ENCODE assay signal across 8 cellular contexts in the genomic region with DNA sequence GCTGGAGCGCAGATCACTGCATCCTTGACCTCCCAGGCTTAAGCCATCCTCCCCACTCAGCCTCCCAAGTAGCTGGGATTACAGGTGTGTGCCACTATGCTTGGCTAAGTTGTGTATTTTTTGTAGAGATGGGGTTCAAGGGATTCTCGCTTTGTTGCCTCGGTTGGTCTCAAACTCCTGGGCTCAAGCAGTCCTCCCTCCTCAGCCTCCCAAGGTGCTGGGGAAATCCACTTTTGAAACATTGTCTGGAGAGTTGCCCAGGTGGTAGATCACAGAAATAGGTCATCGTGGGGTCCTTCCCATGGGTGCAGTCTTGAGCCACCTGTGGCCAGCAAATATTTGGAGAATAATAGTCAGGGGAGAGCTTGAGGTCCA. TPM values are rescaled to one million over a fixed set of nuclear protein-coding genes. Genes with fewer than 3 reads are reported as not detected.
A peak's percentile ranks its signal among the peaks of the same experiment; 100 is the strongest.
DNase-seq lines count a peak whose midpoint lies in the region; ATAC-seq, FAIRE-seq and TF ChIP-seq lines count a peak whose summit lies in the region.

No MANE protein-coding gene starts in this region.

- no peak overlapping the region for H2AFZ ChIP-seq in PC-9

- H3K9me2 ChIP-seq in PC-9 (ENCODE audit: insufficient read depth) = no peaks in the 10 kb centered on the region

- peak overlapping the region; percentile 92 to 100 (median 97) for H3K27ac Mint-ChIP-seq in CD4-positive, alpha-beta memory T cell
- peak overlapping the region; percentile 70 for H3K27ac Mint-ChIP-seq in endothelial cell (ENCODE audit: unreplicated experiment)
- H3K27ac Mint-ChIP-seq in progenitor cell of endocrine pancreas = peak overlapping the region; percentile 94

- ATAC-seq in GM18861 (IDR thresholded peaks at IDR 0.05; ENCODE audit: unreplicated experiment) = no peak

- peaks cover 0 to 8% (median 2%) of the 10 kb centered on the region in 8 donors for H3K9me3 Mint-ChIP-seq in CD4-positive, alpha-beta memory T cell
- H3K9me3 Mint-ChIP-seq in endothelial cell (ENCODE audit: unreplicated experiment) = no peaks in the 10 kb centered on the region
- H3K9me3 Mint-ChIP-seq in progenitor cell of endocrine pancreas (ENCODE audit: low read depth) = no peaks in the 10 kb centered on the region

- H4K20me1 ChIP-seq in PC-9 (ENCODE audit: insufficient read depth) = peaks cover 59% of the 10 kb centered on the region

- TF ChIP-seq CTCF in PC-9 (conservative IDR thresholded peaks at IDR 0.05) (no peak), endothelial cell (IDR thresholded peaks at IDR 0.05; ENCODE audit: unreplicated experiment) (no peak), progenitor cell of endocrine pancreas (IDR thresholded peaks at IDR 0.05; ENCODE audit: unreplicated experiment) (no peak)

- H3K79me2 ChIP-seq in PC-9 (ENCODE audit: low read depth) = peaks cover 88% of the 10 kb centered on the region

- H3K9me3 ChIP-seq in CD4-positive, alpha-beta memory T cell (ENCODE audit: control insufficient read depth in 1 of 2, low read length in 2 of 2) = no peaks in the 10 kb centered on the region
- no peaks in the 10 kb centered on the region for H3K9me3 ChIP-seq in PC-9 (ENCODE audit: insufficient read depth, low read depth)

- peaks cover 31 to 62% (median 47%) of the 10 kb centered on the region in 4 donors for H3K4me1 Mint-ChIP-seq in CD4-positive, alpha-beta memory T cell
- H3K4me1 Mint-ChIP-seq in endothelial cell (ENCODE audit: unreplicated experiment) = peaks cover 38% of the 10 kb centered on the region
- peaks cover 22% of the 10 kb centered on the region for H3K4me1 Mint-ChIP-seq in progenitor cell of endocrine pancreas (ENCODE audit: low read depth)

- DNase-seq in CD4-positive, alpha-beta memory T cell = no peak
- DNase-seq in PC-9 (no peak), endothelial cell (ENCODE audit: low spot score) (no peak), progenitor cell of endocrine pancreas (ENCODE audit: low spot score, unreplicated experiment) (no peak), frontal cortex (ENCODE audit: low spot score in 2 of 2) (no peak), GDM1 (lab: John Stamatoyannopoulos, UW) (no peak), NCI-H446 treated with DMSO at 0.1 percent for 48 hours (lab: John Stamatoyannopoulos, UW) (no peak)

- no peaks in the 10 kb centered on the region for H3K27me3 Mint-ChIP-seq in CD4-positive, alpha-beta memory T cell
- H3K27me3 Mint-ChIP-seq in endothelial cell (ENCODE audit: unreplicated experiment) (peaks cover 8% of the 10 kb centered on the region), progenitor cell of endocrine pancreas (no peaks in the 10 kb centered on the region)

- no peaks in the 10 kb centered on the region for H3K36me3 ChIP-seq in CD4-positive, alpha-beta memory T cell (ENCODE audit: insufficient read depth, low read length)
- H3K36me3 ChIP-seq in PC-9 (ENCODE audit: low read depth) = peaks cover 59% of the 10 kb centered on the region

- H3K4me3 ChIP-seq in CD4-positive, alpha-beta memory T cell (ENCODE audit: low read length in 2 of 2) = peak overlapping the region; percentile 32 to 34
- peak overlapping the region; percentile 27; the same call in 1 of the 2 replicates for H3K4me3 ChIP-seq in PC-9

- H3K4me1 ChIP-seq in CD4-positive, alpha-beta memory T cell (ENCODE audit: insufficient read depth, low read length) = peaks cover 73% of the 10 kb centered on the region
- peaks cover 59% of the 10 kb centered on the region for H3K4me1 ChIP-seq in PC-9 (replicated peaks; ENCODE audit: insufficient read depth)

- BruUV-seq in PC-9 (replicated peaks; lab: Mats Ljungman, UMichigan) = TSS peak; percentile 51

- CTCF ChIA-PET in CD4-positive, alpha-beta memory T cell (lab: Charles Lee; ENCODE audit: partially characterized antibody) = interaction anchor here (1.2 to 5.6 kb wide), 5 partner anchors 9 to 388 kb away, joined by 4 to 59 read pairs (median 5); no protein-coding TSS in a partner anchor
- CTCF ChIA-PET in PC-9 (lab: Charles Lee) = interaction anchor here (0.7 to 1.3 kb wide), 2 partner anchors 59 to 223 kb away, joined by 7 to 16 read pairs; no protein-coding TSS in a partner anchor

- H3F3A ChIP-seq in PC-9 (ENCODE audit: insufficient read depth, low read depth) = peaks cover 90% of the 10 kb centered on the region

- FAIRE-seq in frontal cortex (lab: Jason Lieb, UNC) = no peak

- peak overlapping the region in 6 of 8 donors; percentile 66 to 95 (median 71) for H3K4me3 Mint-ChIP-seq in CD4-positive, alpha-beta memory T cell
- H3K4me3 Mint-ChIP-seq in endothelial cell (ENCODE audit: unreplicated experiment) (peak overlapping the region; percentile 45), progenitor cell of endocrine pancreas (ENCODE audit: low read depth) (no peak overlapping the region)

- intact Hi-C loops in CD4-positive, alpha-beta memory T cell (cut with micrococcal nuclease) = no loop called here
- intact Hi-C loops in PC-9 (cut with micrococcal nuclease; ENCODE audit: unreplicated experiment) = loop anchor here (5.0 kb wide), 1 partner anchor 43 kb away; no protein-coding TSS in a partner anchor

- peak overlapping the region; percentile 89 for H3K27ac ChIP-seq in CD4-positive, alpha-beta memory T cell (ENCODE audit: low read depth, low read length)
- peak overlapping the region; percentile 98 for H3K27ac ChIP-seq in PC-9

- H3K4me2 ChIP-seq in PC-9 = peak overlapping the region; percentile 96

- peaks cover 8 to 27% of the 10 kb centered on the region in 2 donors for H3K36me3 Mint-ChIP-seq in CD4-positive, alpha-beta memory T cell
- H3K36me3 Mint-ChIP-seq in endothelial cell (ENCODE audit: low read depth, unreplicated experiment) (peaks cover 44% of the 10 kb centered on the region), progenitor cell of endocrine pancreas (ENCODE audit: insufficient read depth) (peaks cover 16% of the 10 kb centered on the region)

- no peaks in the 10 kb centered on the region for H3K27me3 ChIP-seq in CD4-positive, alpha-beta memory T cell (ENCODE audit: insufficient read depth, low read length)
- H3K27me3 ChIP-seq in PC-9 (ENCODE audit: insufficient read depth, low read depth) = no peaks in the 10 kb centered on the region

- POLR2A ChIA-PET in CD4-positive, alpha-beta memory T cell (lab: Charles Lee; ENCODE audit: partially characterized antibody) = interaction anchor here (0.6 to 2.7 kb wide), 13 partner anchors 9 to 1820 kb away, joined by 3 to 20 read pairs (median 4); partner anchors contain the start of genes SMARCA4 and SWSAP1
- POLR2A ChIA-PET in PC-9 (lab: Charles Lee; ENCODE audit: unreplicated experiment) = interaction anchor here (0.6 to 1.5 kb wide), 5 partner anchors 9 to 155 kb away, joined by 3 to 14 read pairs (median 5); no protein-coding TSS in a partner anchor

RNA-seq across cellular contexts. Expression of gene LDLR, which starts 5.2 kb away (rescaled TPM):
- total RNA-seq in CD4-positive, alpha-beta memory T cell = 10 to 100 TPM; 25.8 to 27.0 TPM
- polyA plus RNA-seq in CD4-positive, alpha-beta memory T cell = 1 to 10 TPM; 4.4 to 5.0 TPM
- total RNA-seq in PC-9 (2021) (160 and 182 TPM in 2 replicates), endothelial cell (ENCODE audit: unreplicated experiment) (158 TPM), progenitor cell of endocrine pancreas (67.3 and 73.2 TPM in 2 replicates), frontal cortex (28.5 TPM)
